9 cellular contexts compared by ENCODE assay signal in genomic region chr15:101489633-101490407, GRCh38. TPM values are rescaled to one million over a fixed set of nuclear protein-coding genes. Genes with fewer than 3 reads are reported as not detected.
DNase-seq lines count a peak whose midpoint lies in the region; ATAC-seq, FAIRE-seq and TF ChIP-seq lines count a peak whose summit lies in the region.
"Had no signal": no experiment of that assay in that cellular context is flagged by ENCODE, and none has a peak within 500 bp of the region (broad histone marks: within the 10 kb centered on the region; RNA-seq: fewer than 3 reads in every experiment).

TSS of gene PCSK6 (minus strand) at chr15:101489707. CDS start at chr15:101489670, 37 bp downstream.

- H3K9me3 ChIP-seq in esophagus (ENCODE audit: control insufficient read depth in 2 of 2, insufficient read depth in 1 of 2, low read depth in 1 of 2, low read length in 1 of 2): no peaks in the 10 kb centered on the region

- no peaks in the 10 kb centered on the region for H3K36me3 ChIP-seq in esophagus (ENCODE audit: control insufficient read depth in 2 of 2, insufficient read depth in 2 of 2, low read length in 1 of 2)

- H3K27me3 Mint-ChIP-seq in naive thymus-derived CD8-positive, alpha-beta T cell: peaks cover 34 to 66% (median 48%) of the 10 kb centered on the region in 5 donors

- POLR2A ChIA-PET in naive thymus-derived CD8-positive, alpha-beta T cell (lab: Charles Lee): no interaction called here
- POLR2A ChIA-PET in GM10248 (lab: Yijun Ruan, JAX): no interaction called here

- H3K27me3 ChIP-seq in esophagus (ENCODE audit: control insufficient read depth in 1 of 2, insufficient read depth in 2 of 2, low read length in 2 of 2): peaks cover 0 to 7% of the 10 kb centered on the region in 2 donors

- no peaks in the 10 kb centered on the region for H3K36me3 Mint-ChIP-seq in naive thymus-derived CD8-positive, alpha-beta T cell

- peaks cover 0 to 6% (median 3%) of the 10 kb centered on the region in 4 donors for H3K4me1 Mint-ChIP-seq in naive thymus-derived CD8-positive, alpha-beta T cell

- peak within 1 kb of the TSS; percentile 12 to 74 (median 56) for H3K4me3 Mint-ChIP-seq in naive thymus-derived CD8-positive, alpha-beta T cell
- H3K4me3 Mint-ChIP-seq: dendritic cell treated with granulocyte-macrophage colony-stimulating factor and Interleukin-4, amounts not matched to agents 40 ng/mL and 50 ng/mL, for 4 days had no signal

- no peak within 1 kb of the TSS for H3K27ac ChIP-seq in esophagus (ENCODE audit: low read depth in 2 of 2, low read length in 1 of 2)

- CTCF ChIA-PET in GM10248 (lab: Yijun Ruan, JAX): no interaction called here

- TF ChIP-seq POLR2A in NB4 (IDR thresholded peaks at IDR 0.05; ENCODE audit: extremely low read depth, insufficient read length): no peak

- FAIRE-seq in D721Med (lab: Jason Lieb, UNC): no peak

- H3K27ac Mint-ChIP-seq in naive thymus-derived CD8-positive, alpha-beta T cell: no peak within 1 kb of the TSS
- H3K27ac Mint-ChIP-seq: dendritic cell treated with granulocyte-macrophage colony-stimulating factor and Interleukin-4, amounts not matched to agents 40 ng/mL and 50 ng/mL, for 4 days had no signal

- peaks cover 0 to 7% (median 0%) of the 10 kb centered on the region in 9 donors for H3K9me3 Mint-ChIP-seq in naive thymus-derived CD8-positive, alpha-beta T cell
- H3K9me3 Mint-ChIP-seq: dendritic cell treated with granulocyte-macrophage colony-stimulating factor and Interleukin-4, amounts not matched to agents 40 ng/mL and 50 ng/mL, for 4 days had no signal

- H3K4me3 ChIP-seq in NB4 (ENCODE audit: low read depth, low read length) (no peak within 1 kb of the TSS), esophagus (ENCODE audit: low read depth in 1 of 2, low read length in 2 of 2) (peak within 1 kb of the TSS; percentile 42 to 75)

- WGBS in esophagus, 2 donors: 23 to 28% methylated on average over 60 to 103 of the region's 103 CpGs

- peak in 1 of 2 donors; percentile 54 for ATAC-seq in naive thymus-derived CD8-positive, alpha-beta T cell
- ATAC-seq in GM21529 (IDR thresholded peaks at IDR 0.05; ENCODE audit: unreplicated experiment): no peak

- H3K4me1 ChIP-seq in esophagus (ENCODE audit: control insufficient read depth in 2 of 2, insufficient read depth in 2 of 2, low read length in 1 of 2): peaks cover 4 to 5% of the 10 kb centered on the region in 2 donors

- TF ChIP-seq CTCF in D721Med (IDR thresholded peaks at IDR 0.05; ENCODE audit: insufficient read depth, missing control alignments): no peak
- no peak for TF ChIP-seq CTCF in NB4 (IDR thresholded peaks at IDR 0.05; ENCODE audit: low read depth, low read length)
- TF ChIP-seq CTCF in GM10248 (IDR thresholded peaks at IDR 0.05; ENCODE audit: control extremely low read depth, extremely low read depth, low read depth, missing control alignments): no peak

- DNase-seq in D721Med (ENCODE audit: insufficient read length, low spot score) (peak; percentile 67), NB4 (ENCODE audit: low read depth) (peak; percentile 51), GM10248 (ENCODE audit: extremely low spot score) (no peak), DMS153 treated with DMSO at 0.1 percent for 48 hours (lab: John Stamatoyannopoulos, UW; ENCODE audit: unreplicated experiment) (no peak)
- no peak for DNase-seq in naive thymus-derived CD8-positive, alpha-beta T cell
- no peak for DNase-seq in effector CD4-positive, alpha-beta T cell

RNA-seq across cellular contexts. Expression of gene PCSK6, which starts in this region (rescaled TPM):
- polyA plus RNA-seq in esophagus: 1 to 10 TPM; 5.4 to 6.5 TPM
- total RNA-seq in naive thymus-derived CD8-positive, alpha-beta T cell: 1 to 10 TPM; 2.9 to 6.7 TPM
- 1 to 10 TPM in 1 of 3 donors, under 1 TPM in 2; 0.04 to 1.3 (median 0.66) TPM for polyA plus RNA-seq in naive thymus-derived CD8-positive, alpha-beta T cell

Comparison
In these comparisons a context has a peak if more than half of its experiments do, and no peak if none do; other contexts are left out.
1. DNase-seq: peak in D721Med (single experiment) and NB4 (single experiment); none in naive thymus-derived CD8-positive, alpha-beta T cell (0 of 10), GM10248 (single experiment), DMS153 treated with DMSO at 0.1 percent for 48 hours (single experiment) and effector CD4-positive, alpha-beta T cell (single experiment).